Comparison of ENCODE assay signal across 8 cellular contexts in genomic region chr19:2289714-2290435, GRCh38. TPM values are rescaled to one million over a fixed set of nuclear protein-coding genes. Genes with fewer than 3 reads are reported as not detected.
DNase-seq lines count a peak whose midpoint lies in the region; ATAC-seq and TF ChIP-seq lines count a peak whose summit lies in the region.

No MANE protein-coding gene starts in this region.

- no peaks in the 10 kb centered on the region for H3K36me3 ChIP-seq in Karpas-422 (ENCODE audit: insufficient read depth, low read length)
- no peaks in the 10 kb centered on the region for H3K36me3 ChIP-seq in left ventricle myocardium inferior

- DNase-seq in GDM1 (lab: John Stamatoyannopoulos, UW) (peak; percentile 73), Karpas-422 (peak; percentile 85), left ventricle myocardium inferior (peak; percentile 42), cerebellum (ENCODE audit: low spot score) (no peak), NCI-H2227 treated with DMSO at 0.1 percent for 48 hours (lab: John Stamatoyannopoulos, UW) (no peak)
- DNase-seq in activated CD8-positive, alpha-beta memory T cell treated with anti-CD3 and anti-CD28 coated beads, Interleukin-2, amount 50 U/mL, for 48 hours, result peak; percentile 75
- DNase-seq in stimulated activated CD4-positive, alpha-beta T cell treated with anti-CD3 and anti-CD28 coated beads, Interleukin-4, amount 100 ng/mL, for 24 hours, result peak; percentile 39

- peak overlapping the region; percentile 54 for H3K9ac ChIP-seq in Karpas-422 (ENCODE audit: low read length)

- H3K4me1 ChIP-seq in Karpas-422 (ENCODE audit: low read length) (peaks cover 13% of the 10 kb centered on the region), left ventricle myocardium inferior (peaks cover 37% of the 10 kb centered on the region)

- H3K9me3 ChIP-seq in Karpas-422 (ENCODE audit: low read length), result no peaks in the 10 kb centered on the region
- H3K9me3 ChIP-seq in left ventricle myocardium inferior (replicated peaks), result no peaks in the 10 kb centered on the region

- no peak for TF ChIP-seq CTCF in left ventricle myocardium inferior (IDR thresholded peaks at IDR 0.05; ENCODE audit: borderline replicate concordance)

- peak overlapping the region; percentile 84; the same call in 1 of the 2 replicates for H2AFZ ChIP-seq in Karpas-422 (ENCODE audit: low read length)

- no peaks in the 10 kb centered on the region for H3K79me2 ChIP-seq in Karpas-422 (ENCODE audit: low read length)

- no peaks in the 10 kb centered on the region for H3K9me2 ChIP-seq in Karpas-422 (replicated peaks; ENCODE audit: insufficient read depth, low read length)

- no peak for ATAC-seq in HG02588 (IDR thresholded peaks at IDR 0.05; ENCODE audit: unreplicated experiment)

- no peaks in the 10 kb centered on the region for H3K27me3 ChIP-seq in Karpas-422 (ENCODE audit: low read length)
- H3K27me3 ChIP-seq in left ventricle myocardium inferior (ENCODE audit: low read depth), result peaks cover 93% of the 10 kb centered on the region

- peak overlapping the region; percentile 62 for H3K4me2 ChIP-seq in Karpas-422 (ENCODE audit: low read depth, low read length, poor library complexity, severe bottlenecking)

- H3K27ac ChIP-seq in Karpas-422 (ENCODE audit: low read length) (no peak overlapping the region), left ventricle myocardium inferior (replicated peaks) (peak overlapping the region; percentile 33)

- H3K4me3 ChIP-seq in Karpas-422 (ENCODE audit: low read length), result peak overlapping the region; percentile 59; the same call in 1 of the 2 replicates
- peak overlapping the region; percentile 59 for H3K4me3 ChIP-seq in left ventricle myocardium inferior

- no peaks in the 10 kb centered on the region for H4K20me1 ChIP-seq in Karpas-422 (ENCODE audit: insufficient read depth, low read depth, low read length)

- intact Hi-C loops in left ventricle myocardium inferior (cut with micrococcal nuclease), result no loop called here

RNA-seq across cellular contexts. Expression of gene PEAK3, which starts 7.9 kb away (rescaled TPM):
- total RNA-seq in Karpas-422 (2014; rRNA removed; shearing (Covaris generic); ENCODE audit: low replicate concordance), result not detected in 2 replicates
- total RNA-seq in left ventricle myocardium inferior (0.77 TPM), cerebellum (not detected)

RNA-seq across cellular contexts. Expression of gene LINGO3, which starts 18.1 kb away (rescaled TPM):
- total RNA-seq in Karpas-422 (2014; rRNA removed; shearing (Covaris generic); ENCODE audit: low replicate concordance), result not detected in 2 replicates
- total RNA-seq in left ventricle myocardium inferior (not detected), cerebellum (9.6 TPM)

RNA-seq across cellular contexts. Expression of gene JSRP1, which starts 33.7 kb away (rescaled TPM):
- total RNA-seq in Karpas-422 (2014; rRNA removed; shearing (Covaris generic); ENCODE audit: low replicate concordance), result not detected in 2 replicates
- total RNA-seq in left ventricle myocardium inferior, result 0.36 TPM
- total RNA-seq in cerebellum, result not detected

RNA-seq across cellular contexts. Expression of gene LSM7, which starts 38.5 kb away (rescaled TPM):
- total RNA-seq in Karpas-422 (2014; rRNA removed; shearing (Covaris generic); ENCODE audit: low replicate concordance), result 140 and 228 TPM in 2 replicates
- total RNA-seq in left ventricle myocardium inferior (41.1 TPM), cerebellum (54.5 TPM)

RNA-seq across cellular contexts. Expression of gene SPPL2B, which starts 38.6 kb away (rescaled TPM):
- 18.2 and 48.3 TPM in 2 replicates for total RNA-seq in Karpas-422 (2014; rRNA removed; shearing (Covaris generic); ENCODE audit: low replicate concordance)
- total RNA-seq in left ventricle myocardium inferior (26.2 TPM), cerebellum (47.3 TPM)

Comparison
In these comparisons a context has a peak if more than half of its experiments do, and no peak if none do; other contexts are left out.
1. DNase-seq: peak in GDM1 (single experiment), Karpas-422 (single experiment), activated CD8-positive, alpha-beta memory T cell treated with anti-CD3 and anti-CD28 coated beads, Interleukin-2, amount 50 U/mL, for 48 hours (single experiment), left ventricle myocardium inferior (single experiment) and stimulated activated CD4-positive, alpha-beta T cell treated with anti-CD3 and anti-CD28 coated beads, Interleukin-4, amount 100 ng/mL, for 24 hours (single experiment); none in cerebellum (single experiment) and NCI-H2227 treated with DMSO at 0.1 percent for 48 hours (single experiment).
2. RNA of gene LINGO3, which starts 18.1 kb away (total RNA-seq): 9.6 TPM in cerebellum (single experiment); not detected in Karpas-422 and not detected in left ventricle myocardium inferior (single experiment); every median in the first group is over 10 times any median in the second.